Comparison of ENCODE assay signal across 30 cellular contexts in genomic region chr1:16924216-16924918, GRCh38. TPM values are rescaled to one million over a fixed set of nuclear protein-coding genes. Genes with fewer than 3 reads are reported as not detected.
DNase-seq lines count a peak whose midpoint lies in the region; ATAC-seq, FAIRE-seq and TF ChIP-seq lines count a peak whose summit lies in the region.
"Had no signal": no experiment of that assay in that cellular context is flagged by ENCODE, and none has a peak within 500 bp of the region (broad histone marks: within the 10 kb centered on the region; RNA-seq: fewer than 3 reads in every experiment).

No MANE protein-coding gene starts in this region.

- H3K9me3 Mint-ChIP-seq in MCF 10A (ENCODE audit: unreplicated experiment), result no peaks in the 10 kb centered on the region
- H3K9me3 Mint-ChIP-seq: activated CD4-positive, alpha-beta T cell treated with anti-CD3 and anti-CD28 coated beads, Interleukin-2, amount 10 ng/mL, durations not matched to agents 7 days and 5 days; activated T-cell treated with anti-CD3 and anti-CD28 coated beads, Interleukin-2, amount 50 U/mL, for 72 hours had no signal

- peaks cover 40% of the 10 kb centered on the region for H3K4me1 Mint-ChIP-seq in MCF 10A (ENCODE audit: insufficient read depth, unreplicated experiment)

- POLR2A ChIA-PET in MCF 10A (lab: Yijun Ruan, JAX), result interaction anchor here (0.8 to 2.0 kb wide), 7 partner anchors 10 to 312 kb away, joined by 3 to 27 read pairs (median 9); partner anchors contain the start of gene NBPF1

- no peak for ATAC-seq in HG02798 (IDR thresholded peaks at IDR 0.05; ENCODE audit: poor library complexity, unreplicated experiment)
- ATAC-seq: activated T-cell treated with anti-CD3 and anti-CD28 coated beads, Interleukin-2, amount 50 U/mL, for 72 hours; body of pancreas; left lobe of liver had no signal

- TF ChIP-seq CTCF in GM13977 (IDR thresholded peaks at IDR 0.05; ENCODE audit: extremely low read depth, insufficient read depth, missing control alignments) (no peak), MCF 10A (IDR thresholded peaks at IDR 0.05; ENCODE audit: unreplicated experiment) (no peak), sigmoid colon (IDR thresholded peaks at IDR 0.05) (no peak)

- H3K36me3 ChIP-seq in sigmoid colon, result no peaks in the 10 kb centered on the region

- no peak overlapping the region for H3K4me3 Mint-ChIP-seq in MCF 10A (ENCODE audit: unreplicated experiment)
- H3K4me3 Mint-ChIP-seq: activated CD4-positive, alpha-beta T cell treated with anti-CD3 and anti-CD28 coated beads, Interleukin-2, amount 10 ng/mL, durations not matched to agents 7 days and 5 days; activated T-cell treated with anti-CD3 and anti-CD28 coated beads, Interleukin-2, amount 50 U/mL, for 72 hours had no signal

- no peak for TF ChIP-seq POLR2A in sigmoid colon (IDR thresholded peaks at IDR 0.05)

- H3K4me1 ChIP-seq in sigmoid colon, result peaks cover 0 to 13% (median 8%) of the 10 kb centered on the region in 4 donors

- H3K27me3 ChIP-seq in sigmoid colon, result peaks cover 0 to 9% (median 0%) of the 10 kb centered on the region in 3 donors
- H3K27me3 ChIP-seq: body of pancreas had no signal

- no peaks in the 10 kb centered on the region for H3K9me3 ChIP-seq in sigmoid colon
- H3K9me3 ChIP-seq: body of pancreas, tibial nerve had no signal

- no peak for TF ChIP-seq EP300 in sigmoid colon (IDR thresholded peaks at IDR 0.05)

- H3K27ac ChIP-seq in sigmoid colon, result no peak overlapping the region
- H3K27ac ChIP-seq: body of pancreas, tibial nerve had no signal

- peak overlapping the region; percentile 99 for H3K27ac Mint-ChIP-seq in MCF 10A (ENCODE audit: low read depth, unreplicated experiment)
- H3K27ac Mint-ChIP-seq: activated CD4-positive, alpha-beta T cell treated with anti-CD3 and anti-CD28 coated beads, Interleukin-2, amount 10 ng/mL, durations not matched to agents 7 days and 5 days; activated T-cell treated with anti-CD3 and anti-CD28 coated beads, Interleukin-2, amount 50 U/mL, for 72 hours had no signal

- no peaks in the 10 kb centered on the region for H3K27me3 Mint-ChIP-seq in MCF 10A (ENCODE audit: insufficient read depth, unreplicated experiment)
- H3K27me3 Mint-ChIP-seq: activated CD4-positive, alpha-beta T cell treated with anti-CD3 and anti-CD28 coated beads, Interleukin-2, amount 10 ng/mL, durations not matched to agents 7 days and 5 days had no signal

- FAIRE-seq in frontal cortex (lab: Jason Lieb, UNC), result no peak
- FAIRE-seq: GM19239 had no signal

- no TSS peak for BruUV-seq in MCF 10A (replicated peaks; lab: Mats Ljungman, UMichigan)

- H3K36me3 Mint-ChIP-seq in MCF 10A (ENCODE audit: insufficient read depth, unreplicated experiment), result no peaks in the 10 kb centered on the region

- CTCF ChIA-PET in MCF 10A (lab: Yijun Ruan, JAX), result interaction anchor here (0.7 to 1.9 kb wide), 3 partner anchors 9 to 308 kb away, joined by 3 to 10 read pairs (median 8); no protein-coding TSS in a partner anchor

- intact Hi-C loops in MCF 10A (cut with micrococcal nuclease), result no loop called here
- intact Hi-C loops in sigmoid colon (cut with DNase I), result no loop called here

- WGBS in sigmoid colon, 2 donors, result 89 to 92% methylated on average over 23 of the region's 23 CpGs

- in situ Hi-C loops in GM13977 (cut with MboI; ENCODE audit: low pct_unique_long_range_greater_than_20kb, low sequenced_read_pairs, unreplicated experiment), result no loop called here

- H3K4me3 ChIP-seq in sigmoid colon, result no peak overlapping the region
- H3K4me3 ChIP-seq: body of pancreas, smooth muscle cell, tibial nerve had no signal

- DNase-seq in GM13977 (ENCODE audit: low spot score), result peak; percentile 40
- DNase-seq in MCF 10A (ENCODE audit: unreplicated experiment), result no peak
- peak; percentile 52 for DNase-seq in islet precursor cell
- DNase-seq in sigmoid colon, result peak; percentile 63
- DNase-seq in activated CD4-positive, alpha-beta T cell treated with anti-CD3 and anti-CD28 coated beads, Interleukin-2, amount 50 U/mL, for 48 hours, result no peak
- no peak for DNase-seq in frontal cortex (ENCODE audit: low spot score in 2 of 2)
- DNase-seq: ACHN; activated CD4-positive, alpha-beta T cell treated with anti-CD3 and anti-CD28 coated beads, Interleukin-2, amount 10 ng/mL, durations not matched to agents 7 days and 5 days; activated naive CD4-positive, alpha-beta T cell treated with Interleukin-2 at 50 U/mL for 16 hours; activated T-cell treated with anti-CD3 and anti-CD28 coated beads, Interleukin-2, amount 50 U/mL, for 72 hours; body of pancreas; DMS79; effector CD8-positive, alpha-beta T cell; foreskin fibroblast; GDM1; mesendoderm; NCI-H2081; NCI-H446; retina; stimulated activated CD4-positive, alpha-beta T cell treated with anti-CD3 and anti-CD28 coated beads, Interleukin-1b, Interleukin-23, amount 100 ng/mL, for 48 hours; stimulated activated CD8-positive, alpha-beta memory T cell treated with anti-CD3 and anti-CD28 coated beads, Interleukin-4, amount 100 ng/mL, for 48 hours; T-helper 2 cell had no signal

RNA-seq across cellular contexts. Expression of gene CROCC, which starts 2.6 kb away (rescaled TPM):
- total RNA-seq in MCF 10A (2022) (8.8 and 9.6 TPM in 2 replicates), sigmoid colon (10 to 100 TPM; 11.4 to 25.5 (median 20.3) TPM), frontal cortex (17.5 TPM)
- 10 to 100 TPM in 1 of 3 donors, 1 to 10 TPM in 2; 3.5 to 24.3 (median 7.8) TPM for polyA plus RNA-seq in sigmoid colon

RNA-seq across cellular contexts. Expression of gene RNU1-2, which starts 28.6 kb away (rescaled TPM):
- 1,539 and 1,606 TPM in 2 replicates for total RNA-seq in MCF 10A (2022)
- under 1 TPM; under 0.01 TPM for total RNA-seq in sigmoid colon
- polyA plus RNA-seq in sigmoid colon, result not detected
- under 0.01 TPM for total RNA-seq in frontal cortex
- total RNA-seq: M059J had no signal
- polyA plus RNA-seq: adipose tissue, BJ had no signal

RNA-seq across cellular contexts. Expression of gene MFAP2, which starts 56.1 kb away (rescaled TPM):
- total RNA-seq in MCF 10A (2022) (0.58 and 1.2 TPM in 2 replicates), sigmoid colon (10 to 100 TPM in 3 of 4 donors, 1 to 10 TPM in 1; 7.1 to 26.6 (median 14.1) TPM), frontal cortex (7.3 TPM)
- polyA plus RNA-seq in sigmoid colon, result 1 to 10 TPM in 2 of 3 donors, not detected in 1; 3.6 to 7.4 TPM
- total RNA-seq: activated CD4-positive, alpha-beta T cell treated with anti-CD3 and anti-CD28 coated beads, Interleukin-2, amount 10 ng/mL, durations not matched to agents 7 days and 5 days had no signal

Comparison
In these comparisons a context has a peak if more than half of its experiments do, and no peak if none do; other contexts are left out.
1. DNase-seq: peak in GM13977 (single experiment), islet precursor cell (single experiment) and sigmoid colon (single experiment); none in MCF 10A (single experiment), activated CD4-positive, alpha-beta T cell treated with anti-CD3 and anti-CD28 coated beads, Interleukin-2, amount 50 U/mL, for 48 hours (0 of 2) and frontal cortex (0 of 2).
2. RNA of gene RNU1-2, which starts 28.6 kb away (total RNA-seq): 1,539 to 1,606 TPM in MCF 10A; under 0.01 TPM in sigmoid colon and under 0.01 TPM in frontal cortex (single experiment); every median in the first group is over 1,000 times any median in the second.